In genomic region chr14:32802295-32802694, GRCh38 we compare ENCODE assay signal across 28 cellular contexts.
"Had no signal": no experiment of that assay in that cellular context is flagged by ENCODE, and none has a peak within 500 bp of the region (broad histone marks: within the 10 kb centered on the region; RNA-seq: fewer than 3 reads in every experiment).

No MANE protein-coding gene starts in this region.

- H3K4me3 ChIP-seq: colonic mucosa, coronary artery, dorsolateral prefrontal cortex, esophagus muscularis mucosa, esophagus squamous epithelium, gastrocnemius medialis, gastroesophageal sphincter, heart left ventricle, heart right ventricle had no signal

- H3K4me1 ChIP-seq: colonic mucosa, esophagus muscularis mucosa, esophagus squamous epithelium, foreskin keratinocyte, gastrocnemius medialis, gastroesophageal sphincter had no signal

- H3K9me3 ChIP-seq: colonic mucosa had no signal

- DNase-seq: colonic mucosa; cortex of kidney; dermis blood vessel endothelial cell; dorsolateral prefrontal cortex; effector CD4-positive, alpha-beta T cell; effector CD8-positive, alpha-beta T cell; effector memory CD4-positive, alpha-beta T cell; effector memory CD8-positive, alpha-beta T cell; endodermal cell; erythroblast; esophagus squamous epithelium; foreskin fibroblast; foreskin keratinocyte; foreskin melanocyte; gastrocnemius medialis; glutamatergic neuron; head of caudate nucleus; heart left ventricle; heart right ventricle had no signal

- FAIRE-seq: colon, endometrium, endothelial cell of umbilical vein, frontal cortex had no signal

- H3K27ac ChIP-seq: colonic mucosa, coronary artery, dorsolateral prefrontal cortex, epithelial cell of prostate, esophagus muscularis mucosa, esophagus squamous epithelium, foreskin keratinocyte, gastrocnemius medialis, gastroesophageal sphincter, heart left ventricle, heart right ventricle had no signal

- ATAC-seq: effector memory CD8-positive, alpha-beta T cell; esophagus mucosa; foreskin keratinocyte; gastrocnemius medialis; gastroesophageal sphincter; heart left ventricle; heart right ventricle had no signal

- H3K36me3 ChIP-seq: colonic mucosa, esophagus squamous epithelium had no signal

- H3K27me3 ChIP-seq: colonic mucosa, dorsolateral prefrontal cortex, esophagus muscularis mucosa, esophagus squamous epithelium, foreskin keratinocyte, gastrocnemius medialis, gastroesophageal sphincter, heart left ventricle, heart right ventricle had no signal
